In genomic region chr1:246197076-246197475, GRCh38 we compare ENCODE assay signal across 8 cellular contexts.
"Had no signal": no experiment of that assay in that cellular context is flagged by ENCODE, and none has a peak within 500 bp of the region (broad histone marks: within the 10 kb centered on the region; RNA-seq: fewer than 3 reads in every experiment).

No MANE protein-coding gene starts in this region.

- H3K9me3 ChIP-seq: HAP-1 had no signal

- H3K9ac ChIP-seq: GM23248 had no signal

- H3K4me3 Mint-ChIP-seq: HFFc6, IgD-negative memory B cell had no signal

- H3K27me3 Mint-ChIP-seq: IgD-negative memory B cell had no signal

- FAIRE-seq: HepG2 had no signal

- H3K36me3 ChIP-seq: HAP-1 had no signal

- H3K27ac ChIP-seq: GM23248, HL-60 had no signal

- H3K27ac Mint-ChIP-seq: HFFc6, IgD-negative memory B cell had no signal

- H3K9me3 Mint-ChIP-seq: HFFc6, IgD-negative memory B cell had no signal

- ATAC-seq: HCT116, HepG2 had no signal

- DNase-seq: GM23248, HFFc6, KG1 had no signal

- H3K4me3 ChIP-seq: GM23248, HAP-1 had no signal

- H3K4me1 Mint-ChIP-seq: IgD-negative memory B cell had no signal

- H2AFZ ChIP-seq: GM23248 had no signal
